1 cellular context compared by ENCODE assay signal in the genomic region with DNA sequence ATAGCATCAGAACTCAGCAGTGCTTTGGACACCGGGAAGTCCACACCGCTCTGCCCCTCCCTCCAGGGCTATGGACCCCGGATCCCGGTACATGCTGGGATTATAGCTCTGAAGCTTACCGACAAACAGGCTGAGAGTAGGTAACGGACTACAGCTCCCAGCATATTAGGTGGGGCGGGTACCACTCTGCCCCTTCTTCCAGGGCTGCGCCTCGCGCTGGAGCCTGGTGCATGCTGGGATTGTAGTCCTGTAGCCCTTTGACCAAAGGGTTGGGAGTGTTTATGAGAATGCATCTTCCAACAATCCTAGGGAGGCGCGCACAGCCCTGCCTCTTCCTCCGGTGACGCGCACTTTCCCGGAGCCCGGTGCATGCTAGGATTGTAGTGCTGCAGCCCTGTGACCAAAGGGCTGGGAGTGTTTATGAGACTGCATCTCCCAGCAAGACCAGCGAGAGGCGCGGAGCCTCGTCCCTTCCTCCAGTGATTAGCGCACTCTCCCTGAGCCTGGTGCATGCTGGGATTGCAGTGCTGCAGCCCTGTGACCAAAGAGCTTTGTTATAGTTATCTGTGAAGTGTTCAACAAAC.
TF ChIP-seq lines count a peak whose summit lies in the region.
"Not testable (repeated sequence)": the region's sequence is repeated elsewhere in the genome, so short reads cannot be mapped to it uniquely, and the experiment has no call there.

No MANE protein-coding gene starts in this region.

TF ChIP-seq in HepG2, 621 proteins besides CTCF, POLR2A, EP300 and RAD21:
- TF ChIP-seq THAP11 (CRISPR knock-in tag; IDR thresholded peaks at IDR 0.05): peak; percentile 87
- peak; percentile 81 for TF ChIP-seq ZNF143 (CRISPR knock-in tag; IDR thresholded peaks at IDR 0.05)
- not testable (repeated sequence) for TF ChIP-seq CREB1 (IDR thresholded peaks at IDR 0.05); CREM (CRISPR knock-in tag; IDR thresholded peaks at IDR 0.05); GABPA (IDR thresholded peaks at IDR 0.05; ENCODE audit: low read depth, low read length)
- peak; percentile 40; the same call in 1 of the 2 replicates for TF ChIP-seq CREB1 (CRISPR knock-in tag; IDR thresholded peaks at IDR 0.05)
- TF ChIP-seq CREM (IDR thresholded peaks at IDR 0.05): peak; percentile 67
- TF ChIP-seq GABPB1 (CRISPR knock-in tag; IDR thresholded peaks at IDR 0.05): peak; percentile 54
- TF ChIP-seq GABPA (CRISPR knock-in tag; IDR thresholded peaks at IDR 0.05; ENCODE audit: low read depth): peak; percentile 39; the same call in 1 of the 2 replicates
TF ChIP-seq in HepG2: peak in this region for 6; not testable (repeated sequence) for 615.
